8 cellular contexts compared by ENCODE assay signal in the genomic region with DNA sequence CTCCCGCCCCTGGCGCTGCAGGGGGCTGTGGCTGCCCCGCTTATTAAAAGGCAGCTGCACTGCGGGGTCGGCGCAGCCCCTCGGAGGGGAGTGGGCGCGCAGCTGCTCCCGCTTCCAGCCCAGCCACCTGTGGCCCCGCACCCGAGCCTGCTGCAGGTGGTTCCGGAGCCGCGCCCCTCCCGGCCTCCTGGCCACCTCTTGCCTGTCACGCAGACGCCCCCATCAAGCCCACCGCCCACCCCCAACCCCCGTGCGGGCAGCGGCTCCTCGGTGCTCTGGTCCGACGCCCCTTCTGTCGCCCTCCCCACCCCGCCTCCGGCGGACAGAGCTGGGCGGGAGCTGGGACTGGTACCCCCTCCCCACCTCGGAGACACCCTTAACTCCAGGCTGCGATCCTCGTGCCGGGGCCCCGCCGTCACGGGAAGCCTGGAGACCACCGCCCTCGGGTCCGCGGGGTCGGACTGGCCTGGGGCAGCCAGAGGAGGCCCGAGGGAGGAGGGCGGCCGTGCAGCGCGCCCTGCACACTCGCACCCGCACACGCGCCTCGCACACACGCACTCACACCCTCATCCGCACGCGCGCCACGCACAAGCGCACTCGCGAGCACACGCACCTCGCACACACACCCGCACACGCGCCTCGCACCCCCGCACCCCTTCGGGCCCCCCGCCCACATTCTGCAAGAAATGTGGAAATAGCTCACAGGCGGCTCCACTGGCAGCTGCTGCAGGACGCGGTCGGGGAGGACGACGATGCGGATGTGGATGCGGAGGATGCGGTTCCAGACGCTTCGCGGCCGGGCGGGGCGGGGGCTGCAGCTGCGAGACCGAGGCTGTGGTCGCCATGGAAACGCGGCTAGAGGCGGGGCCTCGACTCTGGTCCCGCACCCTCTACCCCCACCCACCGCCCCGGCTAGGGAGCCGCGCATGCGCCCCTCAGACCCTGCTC. TPM values are rescaled to one million over a fixed set of nuclear protein-coding genes. Genes with fewer than 3 reads are reported as not detected.
DNase-seq lines count a peak whose midpoint lies in the region; ATAC-seq and TF ChIP-seq lines count a peak whose summit lies in the region.

A gene with protein sequence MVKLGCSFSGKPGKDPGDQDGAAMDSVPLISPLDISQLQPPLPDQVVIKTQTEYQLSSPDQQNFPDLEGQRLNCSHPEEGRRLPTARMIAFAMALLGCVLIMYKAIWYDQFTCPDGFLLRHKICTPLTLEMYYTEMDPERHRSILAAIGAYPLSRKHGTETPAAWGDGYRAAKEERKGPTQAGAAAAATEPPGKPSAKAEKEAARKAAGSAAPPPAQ (minus strand): TSS at position 766 of the 948 bp plus-strand sequence. CDS start 7,907 bp downstream, outside the sequence.

- no peaks in the 10 kb centered on the region for H3K4me1 ChIP-seq in H9 (ENCODE audit: insufficient read depth, low read length)

- no peak within 1 kb of the TSS for H2BK12ac ChIP-seq in H9 (ENCODE audit: insufficient read length, low read depth, low read length)

- no peak within 1 kb of the TSS; a peak in 1 of 5 replicates for H3K4me3 Mint-ChIP-seq in H9
- H3K4me3 Mint-ChIP-seq in nephron progenitor cell: no peak within 1 kb of the TSS
- H3K4me3 Mint-ChIP-seq in stimulated activated naive CD8-positive, alpha-beta T cell treated with anti-CD3 and anti-CD28 coated beads, Interleukin-15, amount 100 ng/mL, for 72 hours: peak within 1 kb of the TSS; percentile 41 to 85

- DNase-seq in H9 (peak; percentile 78), cerebellum (ENCODE audit: low spot score) (peak; percentile 94), nephron progenitor cell (peak; percentile 83), OCI-M1 (lab: John Stamatoyannopoulos, UW) (no peak), HCEC 1CT (no peak)
- peak; percentile 74 for DNase-seq in activated CD4-positive, alpha-beta T cell treated with anti-CD3 and anti-CD28 coated beads for 1 hour
- peak; percentile 64 to 77 for DNase-seq in stimulated activated naive CD8-positive, alpha-beta T cell treated with anti-CD3 and anti-CD28 coated beads, Interleukin-15, amount 100 ng/mL, for 72 hours

- H3K9me3 Mint-ChIP-seq in H9 (peaks cover 13% of the 10 kb centered on the region in 2 experiments), nephron progenitor cell (peaks cover 32% of the 10 kb centered on the region)
- H3K9me3 Mint-ChIP-seq in stimulated activated naive CD8-positive, alpha-beta T cell treated with anti-CD3 and anti-CD28 coated beads, Interleukin-15, amount 100 ng/mL, for 72 hours: no peaks in the 10 kb centered on the region

- no peak within 1 kb of the TSS for H3K14ac ChIP-seq in H9 (ENCODE audit: insufficient read depth, low read length)

- peaks cover 38% of the 10 kb centered on the region for H3K27me3 Mint-ChIP-seq in H9 (ENCODE audit: low read depth)
- peaks cover 2% of the 10 kb centered on the region for H3K27me3 Mint-ChIP-seq in nephron progenitor cell (ENCODE audit: low read depth, poor library complexity)
- H3K27me3 Mint-ChIP-seq in stimulated activated naive CD8-positive, alpha-beta T cell treated with anti-CD3 and anti-CD28 coated beads, Interleukin-15, amount 100 ng/mL, for 72 hours: peaks cover 35% of the 10 kb centered on the region

- no peak within 1 kb of the TSS for H3K18ac ChIP-seq in H9 (ENCODE audit: insufficient read length, low read depth, low read length)

- no peak within 1 kb of the TSS for H3K23ac ChIP-seq in H9 (ENCODE audit: insufficient read length, low read depth, low read length)

- H2BK120ac ChIP-seq in H9 (ENCODE audit: low read depth, low read length, poor library complexity, severe bottlenecking): no peak within 1 kb of the TSS

- no peak within 1 kb of the TSS for H3K56ac ChIP-seq in H9 (ENCODE audit: insufficient read length, low read depth, low read length)

- H3K4me2 ChIP-seq in H9 (ENCODE audit: insufficient read depth, insufficient read length, low read length): no peak within 1 kb of the TSS

- H3K9ac ChIP-seq in H9 (ENCODE audit: extremely low read depth, insufficient read length, low read length): no peak within 1 kb of the TSS

- no peak within 1 kb of the TSS for H3K27ac ChIP-seq in H9 (ENCODE audit: insufficient read length, low read depth, low read length)

- H4K5ac ChIP-seq in H9 (ENCODE audit: insufficient read length, low read depth, low read length): no peak within 1 kb of the TSS

- peaks cover 9% of the 10 kb centered on the region for H3K23me2 ChIP-seq in H9 (ENCODE audit: insufficient read length, low read depth, low read length, poor library complexity, severe bottlenecking)

- H3K27me3 ChIP-seq in H9 (ENCODE audit: insufficient read depth, low read length): peaks cover 43% of the 10 kb centered on the region

- H3K4ac ChIP-seq in H9 (ENCODE audit: low read depth, low read length): no peak within 1 kb of the TSS

- H3K36me3 Mint-ChIP-seq in H9 (ENCODE audit: insufficient read depth in 1 of 3, low read depth in 3 of 3) (no peaks in the 10 kb centered on the region), nephron progenitor cell (ENCODE audit: low read depth) (peaks cover 9% of the 10 kb centered on the region)

- no peaks in the 10 kb centered on the region for H3K9me3 ChIP-seq in H9 (ENCODE audit: control insufficient read depth, low read depth, low read length)

- no peaks in the 10 kb centered on the region for H3K79me2 ChIP-seq in H9 (ENCODE audit: insufficient read depth, low read length)

- H2BK15ac ChIP-seq in H9 (ENCODE audit: low read depth, low read length): no peak within 1 kb of the TSS

- no peak within 1 kb of the TSS for H2BK5ac ChIP-seq in H9 (ENCODE audit: insufficient read length, low read length)

- no peak within 1 kb of the TSS for H2BK20ac ChIP-seq in H9 (ENCODE audit: low read depth, low read length, poor library complexity, severe bottlenecking)

- ATAC-seq in stimulated activated naive CD8-positive, alpha-beta T cell treated with anti-CD3 and anti-CD28 coated beads, Interleukin-15, amount 100 ng/mL, for 72 hours: peak; percentile 66
- ATAC-seq in GM21723 (IDR thresholded peaks at IDR 0.05; ENCODE audit: unreplicated experiment): no peak

- peaks cover 0 to 2% of the 10 kb centered on the region in 2 experiments; a peak in 1 of 4 replicates for H3K4me1 Mint-ChIP-seq in H9
- H3K4me1 Mint-ChIP-seq in nephron progenitor cell: no peaks in the 10 kb centered on the region
- H3K4me1 Mint-ChIP-seq in stimulated activated naive CD8-positive, alpha-beta T cell treated with anti-CD3 and anti-CD28 coated beads, Interleukin-15, amount 100 ng/mL, for 72 hours: peaks cover 7% of the 10 kb centered on the region

- no CpG with 5 or more reads among the region's 98 CpGs for WGBS in H9 (ENCODE audit: extremely low coverage, insufficient read length, low lambda C conversion rate)

- no peak for TF ChIP-seq CTCF in H9 (conservative IDR thresholded peaks at IDR 0.05)
- TF ChIP-seq CTCF in nephron progenitor cell (IDR thresholded peaks at IDR 0.05): no peak

- no peak within 1 kb of the TSS for H3T11ph ChIP-seq in H9 (ENCODE audit: low read length)

- no peak within 1 kb of the TSS for H3K27ac Mint-ChIP-seq in H9
- H3K27ac Mint-ChIP-seq in nephron progenitor cell: no peak within 1 kb of the TSS
- no peak within 1 kb of the TSS for H3K27ac Mint-ChIP-seq in stimulated activated naive CD8-positive, alpha-beta T cell treated with anti-CD3 and anti-CD28 coated beads, Interleukin-15, amount 100 ng/mL, for 72 hours

- no peaks in the 10 kb centered on the region for H3K79me1 ChIP-seq in H9 (ENCODE audit: insufficient read depth, low read depth, low read length, poor library complexity, severe bottlenecking)

- no peak within 1 kb of the TSS for H2AFZ ChIP-seq in H9 (ENCODE audit: low read length)

- no peak within 1 kb of the TSS for H4K8ac ChIP-seq in H9 (replicated peaks; ENCODE audit: insufficient read length, low read depth, low read length)

- H2AK5ac ChIP-seq in H9 (ENCODE audit: insufficient read length, low read length): no peak within 1 kb of the TSS

- no peak within 1 kb of the TSS for H4K91ac ChIP-seq in H9 (ENCODE audit: insufficient read length, low read depth, low read length)

- no peaks in the 10 kb centered on the region for H4K20me1 ChIP-seq in H9 (ENCODE audit: control insufficient read depth, insufficient read depth, insufficient read length)

RNA-seq across cellular contexts. Expression of the gene that starts here (rescaled TPM):
- 1.9 and 2.9 TPM in 2 replicates for total RNA-seq in H9 (2021)
- 6.6 TPM for total RNA-seq in cerebellum

Comparison
In these comparisons a context has a peak if more than half of its experiments do, and no peak if none do; other contexts are left out.
1. DNase-seq: peak in H9 (single experiment), activated CD4-positive, alpha-beta T cell treated with anti-CD3 and anti-CD28 coated beads for 1 hour (single experiment), cerebellum (single experiment), nephron progenitor cell (single experiment) and stimulated activated naive CD8-positive, alpha-beta T cell treated with anti-CD3 and anti-CD28 coated beads, Interleukin-15, amount 100 ng/mL, for 72 hours (2 of 2); none in OCI-M1 (single experiment) and HCEC 1CT (single experiment).
2. H3K4me3 Mint-ChIP-seq: peak in stimulated activated naive CD8-positive, alpha-beta T cell treated with anti-CD3 and anti-CD28 coated beads, Interleukin-15, amount 100 ng/mL, for 72 hours (2 of 2); none in H9 (0 of 2) and nephron progenitor cell (single experiment).